In the genomic region with DNA sequence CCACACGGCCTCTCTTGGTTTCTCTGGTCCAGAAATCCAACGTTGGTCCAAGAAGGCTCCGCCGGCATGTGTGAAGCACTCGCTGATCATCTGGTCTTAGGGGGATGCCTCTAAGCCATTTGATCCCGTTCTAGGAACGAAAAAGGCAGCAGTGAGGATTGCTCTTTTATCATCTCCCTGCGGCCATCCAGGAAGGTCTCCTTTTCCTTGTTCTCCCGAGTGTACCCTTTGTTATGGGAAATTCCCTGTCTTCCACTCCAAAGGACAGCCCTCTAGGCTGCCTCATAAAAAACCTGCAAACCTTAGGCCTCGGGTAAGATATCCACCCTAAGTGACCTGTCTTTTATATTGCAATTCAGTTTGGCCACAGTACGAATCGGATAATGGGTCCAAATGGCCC, we compare ENCODE assay signal across 14 cellular contexts.
DNase-seq lines count a peak whose midpoint lies in the region; ATAC-seq and TF ChIP-seq lines count a peak whose summit lies in the region.
"Had no signal": no experiment of that assay in that cellular context is flagged by ENCODE, and none has a peak within 500 bp of the region (broad histone marks: within the 10 kb centered on the region; RNA-seq: fewer than 3 reads in every experiment).

No MANE protein-coding gene starts in this region.

- H3K23ac ChIP-seq in mesenchymal stem cell (ENCODE audit: low read length in 2 of 2), result no peak overlapping the region

- H3K27ac ChIP-seq in DND-41 (ENCODE audit: low read length), result no peak overlapping the region
- no peak overlapping the region for H3K27ac ChIP-seq in GM23338 (ENCODE audit: low read depth)
- H3K27ac ChIP-seq in mesenchymal stem cell (ENCODE audit: low read length, poor library complexity, severe bottlenecking), result no peak overlapping the region
- H3K27ac ChIP-seq: C4-2B, GM23248 had no signal

- ATAC-seq in DND-41 (ENCODE audit: insufficient read depth, low read depth) (no peak), GM23338 (peak; percentile 43), HG02642 (IDR thresholded peaks at IDR 0.05; ENCODE audit: poor library complexity, unreplicated experiment) (no peak), GM18868 (IDR thresholded peaks at IDR 0.05; ENCODE audit: unreplicated experiment) (no peak)
- ATAC-seq in activated T-helper 17 cell treated with anti-CD3 and anti-CD28 coated beads, Interleukin-2, amount 50 U/mL, for 72 hours (replicated peaks), result no peak

- no peak for TF ChIP-seq CTCF in DND-41 (IDR thresholded peaks at IDR 0.05; ENCODE audit: borderline replicate concordance, extremely low read depth, low read length, poor library complexity, severe bottlenecking)
- TF ChIP-seq CTCF in GM23338 (conservative IDR thresholded peaks at IDR 0.05; ENCODE audit: low read depth in 2 of 2), result no peak

- TF ChIP-seq POLR2A in erythroblast (IDR thresholded peaks at IDR 0.05; ENCODE audit: low read length), result no peak

- H2BK12ac ChIP-seq in mesenchymal stem cell (ENCODE audit: low read length in 2 of 2), result no peak overlapping the region

- no peak overlapping the region for H3K18ac ChIP-seq in mesenchymal stem cell (ENCODE audit: low read depth in 1 of 2, low read length in 2 of 2)

- H3K36me3 ChIP-seq in DND-41 (ENCODE audit: insufficient read depth, low read length) (no peaks in the 10 kb centered on the region), GM23338 (ENCODE audit: insufficient read depth) (no peaks in the 10 kb centered on the region), mesenchymal stem cell (ENCODE audit: control insufficient read depth in 1 of 2, insufficient read depth in 2 of 2, low read depth in 1 of 2, low read length in 2 of 2) (no peaks in the 10 kb centered on the region)

- peaks cover 10% of the 10 kb centered on the region; the same call in 1 of the 2 replicates for H3K9me2 ChIP-seq in GM23338 (ENCODE audit: insufficient read depth)

- no peak overlapping the region for H3K14ac ChIP-seq in mesenchymal stem cell (ENCODE audit: low read length in 2 of 2)

- H2BK5ac ChIP-seq in mesenchymal stem cell (ENCODE audit: low read depth, low read length, poor library complexity, severe bottlenecking), result no peak overlapping the region

- no peak overlapping the region for H2AK5ac ChIP-seq in mesenchymal stem cell (ENCODE audit: low read length, severe bottlenecking)

- 93% methylated on average over 12 of the region's 12 CpGs for WGBS in mesenchymal stem cell

- no peaks in the 10 kb centered on the region for H3K9me3 ChIP-seq in DND-41 (ENCODE audit: insufficient read depth, low read length, severe bottlenecking)
- H3K9me3 ChIP-seq in mesenchymal stem cell (ENCODE audit: control insufficient read depth, low read length), result peaks cover 7% of the 10 kb centered on the region

- H2AFZ ChIP-seq in DND-41 (ENCODE audit: low read depth, low read length) (peak overlapping the region; percentile 64; the same call in 1 of the 2 replicates), GM23338 (peak overlapping the region; percentile 89), mesenchymal stem cell (ENCODE audit: low read depth, low read length) (no peak overlapping the region)
- H2AFZ ChIP-seq: GM23248 had no signal

- no peak overlapping the region for H3K4me3 Mint-ChIP-seq in GM23338
- no peak overlapping the region for H3K4me3 Mint-ChIP-seq in activated T-helper 17 cell treated with anti-CD3 and anti-CD28 coated beads, Interleukin-2, amount 50 U/mL, for 72 hours
- H3K4me3 Mint-ChIP-seq: B cell, H9 had no signal

- H2BK120ac ChIP-seq in mesenchymal stem cell (ENCODE audit: low read depth, low read length), result no peak overlapping the region

- H3K9me3 Mint-ChIP-seq in GM23338, result no peaks in the 10 kb centered on the region; the same call in 1 of the 3 replicates
- H3K9me3 Mint-ChIP-seq in activated T-helper 17 cell treated with anti-CD3 and anti-CD28 coated beads, Interleukin-2, amount 50 U/mL, for 72 hours, result peaks cover 17% of the 10 kb centered on the region

- no peak overlapping the region for H3K4me3 ChIP-seq in DND-41 (ENCODE audit: low read depth in 1 of 2, low read length in 2 of 2)
- H3K4me3 ChIP-seq in GM23338, result no peak overlapping the region
- H3K4me3 ChIP-seq in mesenchymal stem cell (ENCODE audit: insufficient read depth in 1 of 2, low read depth in 1 of 2, low read length in 2 of 2), result no peak overlapping the region
- H3K4me3 ChIP-seq: GM23248 had no signal

- H4K91ac ChIP-seq in mesenchymal stem cell (ENCODE audit: low read length), result no peak overlapping the region

- H4K8ac ChIP-seq in mesenchymal stem cell (ENCODE audit: low read length), result peak overlapping the region; percentile 23

- H3K79me2 ChIP-seq in DND-41 (ENCODE audit: insufficient read depth, low read length) (no peaks in the 10 kb centered on the region), GM23338 (replicated peaks; ENCODE audit: insufficient read depth) (no peaks in the 10 kb centered on the region)

- H3K79me1 ChIP-seq in mesenchymal stem cell (replicated peaks; ENCODE audit: low read length, poor library complexity, severe bottlenecking), result no peaks in the 10 kb centered on the region

- no peak overlapping the region for H3K4ac ChIP-seq in mesenchymal stem cell (ENCODE audit: low read depth in 1 of 2, low read length in 2 of 2)

- no peak for DNase-seq in DND-41
- peak; percentile 17 for DNase-seq in GM23338 (ENCODE audit: low spot score)
- no peak for DNase-seq in mesenchymal stem cell
- no peak for DNase-seq in erythroblast (lab: John Stamatoyannopoulos, UW)
- DNase-seq: CD4-positive, alpha-beta memory T cell; DMS153; DMS79 treated with DMSO at 0.1 percent for 48 hours; GM23248; H9 had no signal

- no peak overlapping the region for H3K9ac ChIP-seq in DND-41 (ENCODE audit: low read depth, low read length)
- H3K9ac ChIP-seq in mesenchymal stem cell (ENCODE audit: low read length), result no peak overlapping the region
- H3K9ac ChIP-seq: GM23248 had no signal

- H3K27me3 ChIP-seq in DND-41 (ENCODE audit: insufficient read depth, low read length, poor library complexity) (no peaks in the 10 kb centered on the region), GM23338 (ENCODE audit: insufficient read depth) (no peaks in the 10 kb centered on the region), mesenchymal stem cell (ENCODE audit: control insufficient read depth in 1 of 2, insufficient read depth in 1 of 2, low read length in 2 of 2) (peaks cover 0 to 3% of the 10 kb centered on the region in 2 experiments)

- no peaks in the 10 kb centered on the region for H3K36me3 Mint-ChIP-seq in GM23338 (ENCODE audit: low read depth)
- H3K36me3 Mint-ChIP-seq in activated T-helper 17 cell treated with anti-CD3 and anti-CD28 coated beads, Interleukin-2, amount 50 U/mL, for 72 hours (ENCODE audit: low read depth), result no peaks in the 10 kb centered on the region
- H3K36me3 Mint-ChIP-seq: CD4-positive, alpha-beta memory T cell had no signal

- H4K20me1 ChIP-seq in DND-41 (ENCODE audit: insufficient read depth, low read length) (no peaks in the 10 kb centered on the region), GM23338 (replicated peaks; ENCODE audit: insufficient read depth) (no peaks in the 10 kb centered on the region)

- H3K4me1 ChIP-seq in DND-41 (ENCODE audit: insufficient read depth, low read length), result peaks cover 6% of the 10 kb centered on the region
- H3K4me1 ChIP-seq in GM23338 (ENCODE audit: insufficient read depth), result peaks cover 21% of the 10 kb centered on the region
- H3K4me1 ChIP-seq in mesenchymal stem cell (ENCODE audit: control insufficient read depth, insufficient read depth, low read depth, low read length), result no peaks in the 10 kb centered on the region

- H3F3A ChIP-seq in GM23338 (replicated peaks; ENCODE audit: low read depth), result no peaks in the 10 kb centered on the region

- H3K4me2 ChIP-seq in DND-41 (ENCODE audit: insufficient read depth, low read length), result no peak overlapping the region
- H3K4me2 ChIP-seq in GM23338, result no peak overlapping the region
- H3K4me2 ChIP-seq in mesenchymal stem cell (ENCODE audit: low read length, poor library complexity, severe bottlenecking), result no peak overlapping the region

- no peak overlapping the region for H2BK15ac ChIP-seq in mesenchymal stem cell (ENCODE audit: low read depth, poor library complexity, severe bottlenecking)

- peaks cover 14% of the 10 kb centered on the region for H3K4me1 Mint-ChIP-seq in GM23338
- peaks cover 7% of the 10 kb centered on the region for H3K4me1 Mint-ChIP-seq in activated T-helper 17 cell treated with anti-CD3 and anti-CD28 coated beads, Interleukin-2, amount 50 U/mL, for 72 hours
- H3K4me1 Mint-ChIP-seq: B cell had no signal

- H3K27me3 Mint-ChIP-seq in GM23338 (ENCODE audit: insufficient read depth, low read depth, poor library complexity), result peaks cover 1% of the 10 kb centered on the region
- no peaks in the 10 kb centered on the region for H3K27me3 Mint-ChIP-seq in activated T-helper 17 cell treated with anti-CD3 and anti-CD28 coated beads, Interleukin-2, amount 50 U/mL, for 72 hours
- H3K27me3 Mint-ChIP-seq: B cell; CD4-positive, alpha-beta memory T cell had no signal

- no peak overlapping the region for H3K27ac Mint-ChIP-seq in GM23338
- peak overlapping the region; percentile 81 for H3K27ac Mint-ChIP-seq in activated T-helper 17 cell treated with anti-CD3 and anti-CD28 coated beads, Interleukin-2, amount 50 U/mL, for 72 hours
- H3K27ac Mint-ChIP-seq: B cell had no signal

TF ChIP-seq in GM23338, 12 proteins besides CTCF, POLR2A, EP300 and RAD21 (continues in another document):
- TF ChIP-seq ETS1 (IDR thresholded peaks at IDR 0.05), result no peak
